ENCODE assay signal across 9 cellular contexts in the genomic region with DNA sequence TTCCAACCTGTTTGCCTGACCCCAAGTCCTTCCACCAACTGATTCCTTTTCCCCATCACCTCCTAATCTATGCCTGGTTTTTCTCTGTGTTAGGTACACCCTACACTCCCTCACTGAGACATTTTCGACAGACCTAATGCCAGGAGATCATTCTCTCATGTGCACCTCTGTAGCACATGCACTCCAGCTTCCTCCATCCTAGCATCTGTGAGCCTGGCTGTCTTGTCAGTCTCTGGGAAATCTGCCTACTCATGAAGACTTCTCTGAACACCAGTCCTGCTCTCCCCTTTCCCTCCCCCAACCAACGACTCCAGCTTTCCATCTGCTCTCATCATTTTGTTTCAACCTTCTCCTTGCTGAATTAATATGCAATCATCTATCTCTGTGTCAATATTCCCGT. TPM values are rescaled to one million over a fixed set of nuclear protein-coding genes. Genes with fewer than 3 reads are reported as not detected.
DNase-seq lines count a peak whose midpoint lies in the region; ATAC-seq, FAIRE-seq and TF ChIP-seq lines count a peak whose summit lies in the region.
"Had no signal": no experiment of that assay in that cellular context is flagged by ENCODE, and none has a peak within 500 bp of the region (broad histone marks: within the 10 kb centered on the region; RNA-seq: fewer than 3 reads in every experiment).

No MANE protein-coding gene starts in this region.

- H3K27me3 Mint-ChIP-seq in MCF 10A (ENCODE audit: insufficient read depth, unreplicated experiment), result no peaks in the 10 kb centered on the region

- H3K9ac ChIP-seq in HUES6 (ENCODE audit: low read length), result no peak overlapping the region
- H3K9ac ChIP-seq in mucosa of stomach (ENCODE audit: low read length), result peak overlapping the region; percentile 95

- peak overlapping the region; percentile 91 for H3K4me3 Mint-ChIP-seq in MCF 10A (ENCODE audit: unreplicated experiment)

- no peak for FAIRE-seq in GM12891 (lab: Jason Lieb, UNC)

- peak overlapping the region; percentile 95 for H3K27ac Mint-ChIP-seq in MCF 10A (ENCODE audit: low read depth, unreplicated experiment)

- TF ChIP-seq POLR2A in GM12891 (IDR thresholded peaks at IDR 0.05; ENCODE audit: low read depth, low read length), result no peak

- no peak for ATAC-seq in GM18870 (IDR thresholded peaks at IDR 0.05; ENCODE audit: unreplicated experiment)

- H3K36me3 ChIP-seq in A673 (ENCODE audit: insufficient read depth, low read length, poor library complexity, severe bottlenecking) (peaks cover 41% of the 10 kb centered on the region), HUES6 (ENCODE audit: control insufficient read depth, insufficient read depth, low read length) (peaks cover 43% of the 10 kb centered on the region), mucosa of stomach (ENCODE audit: control insufficient read depth, insufficient read depth, low read length) (peaks cover 11% of the 10 kb centered on the region)

- H3K27me3 ChIP-seq in A673 (replicated peaks; ENCODE audit: insufficient read depth, low read depth, low read length, poor library complexity) (no peaks in the 10 kb centered on the region), HUES6 (ENCODE audit: control insufficient read depth, insufficient read depth, low read length) (no peaks in the 10 kb centered on the region), mucosa of stomach (ENCODE audit: control insufficient read depth, insufficient read depth, low read length) (no peaks in the 10 kb centered on the region)

- POLR2A ChIA-PET in A673 (lab: Charles Lee; ENCODE audit: low non-redundant PET) (no interaction called here), MCF 10A (lab: Yijun Ruan, JAX) (interaction anchor here (1.4 to 4.5 kb wide), 5 partner anchors 13 to 262 kb away, joined by 5 to 69 read pairs (median 34); a partner anchor contains a TSS)

- no peaks in the 10 kb centered on the region for H3K9me3 Mint-ChIP-seq in MCF 10A (ENCODE audit: unreplicated experiment)

- TF ChIP-seq CTCF in A673 (conservative IDR thresholded peaks at IDR 0.05; ENCODE audit: low read depth, low read length) (no peak), MCF 10A (IDR thresholded peaks at IDR 0.05; ENCODE audit: unreplicated experiment) (no peak)

- H3K27ac ChIP-seq in A673 (ENCODE audit: low read depth, low read length, poor library complexity, severe bottlenecking), result peak overlapping the region; percentile 83
- no peak overlapping the region for H3K27ac ChIP-seq in HUES6 (ENCODE audit: low read depth, low read length)

- intact Hi-C loops in A673 (cut with micrococcal nuclease; ENCODE audit: unreplicated experiment) (no loop called here), MCF 10A (cut with micrococcal nuclease) (loop anchor here (1.0 to 10.0 kb wide), 2 partner anchors 20 to 154 kb away; a partner anchor contains a TSS)

- BruUV-seq in A673 (replicated peaks; lab: Mats Ljungman, UMichigan) (no TSS peak), MCF 10A (replicated peaks; lab: Mats Ljungman, UMichigan) (no TSS peak)

- H3K4me1 Mint-ChIP-seq in MCF 10A (ENCODE audit: insufficient read depth, unreplicated experiment), result peaks cover 31% of the 10 kb centered on the region

- H3K36me3 Mint-ChIP-seq in MCF 10A (ENCODE audit: insufficient read depth, unreplicated experiment), result peaks cover 58% of the 10 kb centered on the region

- CTCF ChIA-PET in A673 (lab: Charles Lee) (no interaction called here), MCF 10A (lab: Yijun Ruan, JAX) (interaction anchor here (0.7 to 1.2 kb wide), 3 partner anchors 20 to 156 kb away, joined by 3 read pairs; a partner anchor contains a TSS)

- H3K4me3 ChIP-seq in A673 (ENCODE audit: low read depth, low read length, poor library complexity, severe bottlenecking) (peak overlapping the region; percentile 80), HUES6 (ENCODE audit: low read depth, low read length) (peak overlapping the region; percentile 92), mucosa of stomach (ENCODE audit: low read length) (peak overlapping the region; percentile 52)

- no peak for DNase-seq in A673 (ENCODE audit: low spot score)
- no peak for DNase-seq in MCF 10A (ENCODE audit: unreplicated experiment)
- no peak for DNase-seq in GM12891 (ENCODE audit: insufficient read length, low spot score)
- no peak for DNase-seq in NCI-H345 treated with DMSO at 0.1 percent for 48 hours (lab: John Stamatoyannopoulos, UW; ENCODE audit: unreplicated experiment)
- no peak for DNase-seq in cortex of kidney (lab: John Stamatoyannopoulos, UW)
- DNase-seq: NCI-H1930 had no signal

- H3K4me1 ChIP-seq in A673 (ENCODE audit: insufficient read depth, low read length, poor library complexity, severe bottlenecking), result peaks cover 5% of the 10 kb centered on the region
- peaks cover 10% of the 10 kb centered on the region; the same call in 1 of the 2 replicates for H3K4me1 ChIP-seq in HUES6 (ENCODE audit: control insufficient read depth, insufficient read depth, low read length)
- H3K4me1 ChIP-seq in mucosa of stomach (ENCODE audit: control insufficient read depth, insufficient read depth, low read length), result peaks cover 15% of the 10 kb centered on the region

- H3K9me3 ChIP-seq in A673 (ENCODE audit: low read depth, low read length, poor library complexity, severe bottlenecking) (no peaks in the 10 kb centered on the region), HUES6 (ENCODE audit: control insufficient read depth, insufficient read depth, low read depth, low read length) (no peaks in the 10 kb centered on the region), mucosa of stomach (ENCODE audit: control insufficient read depth, low read length) (no peaks in the 10 kb centered on the region)

TF ChIP-seq in GM12891, 5 proteins besides CTCF, POLR2A, EP300 and RAD21:
- no peak for TF ChIP-seq SPI1 (IDR thresholded peaks at IDR 0.05; ENCODE audit: low read depth, low read length)

RNA-seq across cellular contexts. Expression of a gene that starts 1.0 kb away (rescaled TPM):
- total RNA-seq in A673 (2021), result 36.7 TPM in 2 replicates
- 52.0 and 61.6 TPM in 2 replicates for total RNA-seq in MCF 10A (2022)
- 38.3 TPM for polyA plus RNA-seq in GM12891 (2012; ENCODE audit: low read depth, missing spikeins)

RNA-seq across cellular contexts. Expression of a gene that starts 1.1 kb away (rescaled TPM):
- total RNA-seq in A673 (2021) (27.9 and 34.6 TPM in 2 replicates), MCF 10A (2022) (65.3 and 67.4 TPM in 2 replicates)
- polyA plus RNA-seq in GM12891 (2012; ENCODE audit: low read depth, missing spikeins), result 11.0 TPM

RNA-seq across cellular contexts. Expression of a gene that starts 20.8 kb away (rescaled TPM):
- 47.4 and 53.7 TPM in 2 replicates for total RNA-seq in A673 (2021)
- 86.0 and 99.9 TPM in 2 replicates for total RNA-seq in MCF 10A (2022)
- polyA plus RNA-seq in GM12891 (2012; ENCODE audit: low read depth, missing spikeins), result 63.5 TPM

RNA-seq across cellular contexts. Expression of a gene that starts 29.8 kb away (rescaled TPM):
- total RNA-seq in A673 (2021) (296 and 309 TPM in 2 replicates), MCF 10A (2022) (123 and 204 TPM in 2 replicates)
- polyA plus RNA-seq in GM12891 (2012; ENCODE audit: low read depth, missing spikeins), result 64.3 TPM

RNA-seq across cellular contexts. Expression of a gene that starts 51.0 kb away (rescaled TPM):
- total RNA-seq in A673 (2021), result not detected in 2 replicates
- not detected in 2 replicates for total RNA-seq in MCF 10A (2022)
- polyA plus RNA-seq in GM12891 (2012; ENCODE audit: low read depth, missing spikeins), result not detected
